18 cellular contexts compared by ENCODE assay signal in the genomic region with DNA sequence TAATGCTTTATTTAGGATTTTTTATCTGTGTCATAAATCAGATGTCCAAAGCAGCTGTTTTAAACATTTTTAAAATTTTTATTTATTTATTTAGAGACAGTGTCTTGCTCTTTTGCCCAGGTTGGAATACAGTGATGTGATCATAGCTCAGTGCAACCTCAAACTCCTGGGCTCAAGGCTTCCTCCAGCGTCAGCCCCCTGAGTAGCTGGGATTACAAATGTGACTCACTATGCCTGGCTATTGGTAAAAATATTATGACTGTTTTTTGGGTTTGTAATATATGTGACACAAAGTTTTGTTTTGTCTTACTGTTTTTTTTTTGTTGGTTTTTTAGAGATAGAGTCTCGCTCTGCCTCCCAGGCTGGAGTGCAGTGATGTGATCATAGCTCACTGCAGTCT. TPM values are rescaled to one million over a fixed set of nuclear protein-coding genes. Genes with fewer than 3 reads are reported as not detected.
A peak's percentile ranks its signal among the peaks of the same experiment; 100 is the strongest.
DNase-seq lines count a peak whose midpoint lies in the region; ATAC-seq and TF ChIP-seq lines count a peak whose summit lies in the region.
"Had no signal": no experiment of that assay in that cellular context is flagged by ENCODE, and none has a peak within 500 bp of the region (broad histone marks: within the 10 kb centered on the region; RNA-seq: fewer than 3 reads in every experiment).

No MANE protein-coding gene starts in this region.

- H3K27ac Mint-ChIP-seq in endothelial cell (ENCODE audit: unreplicated experiment) = no peak overlapping the region
- H3K27ac Mint-ChIP-seq: activated naive CD8-positive, alpha-beta T cell treated with anti-CD3 and anti-CD28 coated beads, Interleukin-2, amount 10 ng/mL, durations not matched to agents 7 days and 5 days; GM23338 had no signal

- H3K36me3 ChIP-seq in BJ (ENCODE audit: control insufficient read depth, insufficient read depth, low read length) (peaks cover 1% of the 10 kb centered on the region), Loucy (ENCODE audit: insufficient read depth, low read length) (peaks cover 21% of the 10 kb centered on the region; the same call in 1 of the 2 replicates)

- no peak overlapping the region for H3K9ac ChIP-seq in Loucy (ENCODE audit: low read depth, low read length, poor library complexity, severe bottlenecking)

- no peak for ATAC-seq in GM19455 (IDR thresholded peaks at IDR 0.05; ENCODE audit: unreplicated experiment)
- ATAC-seq: gastrocnemius medialis, GM23338 had no signal

- DNase-seq in BJ (ENCODE audit: low read depth) = peak; percentile 51
- peak; percentile 71 for DNase-seq in choroid plexus epithelial cell (ENCODE audit: low read depth)
- DNase-seq in non-pigmented ciliary epithelial cell (ENCODE audit: low read depth) = peak; percentile 64
- DNase-seq in retina = no peak
- DNase-seq in T-helper 2 cell = no peak
- DNase-seq in endothelial cell (ENCODE audit: low spot score) = no peak
- DNase-seq: activated CD8-positive, alpha-beta memory T cell treated with anti-CD3 and anti-CD28 coated beads, Interleukin-2, amount 50 U/mL, for 4 hours; activated naive CD8-positive, alpha-beta T cell treated with anti-CD3 and anti-CD28 coated beads, Interleukin-2, amount 10 ng/mL, durations not matched to agents 7 days and 5 days; dorsolateral prefrontal cortex; gastrocnemius medialis; immature natural killer cell; mesendoderm; NCI-H187; NCI-H526 treated with DMSO at 0.1 percent for 48 hours; occipital lobe had no signal

- H4K20me1 ChIP-seq in Loucy (ENCODE audit: insufficient read depth, low read length, poor library complexity, severe bottlenecking) = peaks cover 66% of the 10 kb centered on the region

- H3K4me2 ChIP-seq in Loucy (ENCODE audit: low read depth, low read length, poor library complexity, severe bottlenecking) = peak overlapping the region; percentile 24
- H3K4me2 ChIP-seq: GM23338 had no signal

- POLR2A ChIA-PET in BJ (lab: Charles Lee) = interaction anchor here (0.5 to 1.1 kb wide), 5 partner anchors 8 to 251 kb away, joined by 3 to 8 read pairs (median 6); no protein-coding TSS in a partner anchor

- peaks cover 6% of the 10 kb centered on the region for H3K4me1 ChIP-seq in Loucy (ENCODE audit: insufficient read depth, low read length, poor library complexity, severe bottlenecking)

- H3K36me3 Mint-ChIP-seq in endothelial cell (ENCODE audit: low read depth, unreplicated experiment) = peaks cover 7% of the 10 kb centered on the region

- H3K27me3 Mint-ChIP-seq in endothelial cell (ENCODE audit: unreplicated experiment) = no peaks in the 10 kb centered on the region
- H3K27me3 Mint-ChIP-seq: activated naive CD8-positive, alpha-beta T cell treated with anti-CD3 and anti-CD28 coated beads, Interleukin-2, amount 10 ng/mL, durations not matched to agents 7 days and 5 days had no signal

- H3K9me3 Mint-ChIP-seq in endothelial cell (ENCODE audit: unreplicated experiment) = no peaks in the 10 kb centered on the region
- H3K9me3 Mint-ChIP-seq: activated naive CD8-positive, alpha-beta T cell treated with anti-CD3 and anti-CD28 coated beads, Interleukin-2, amount 10 ng/mL, durations not matched to agents 7 days and 5 days; GM23338; immature natural killer cell had no signal

- H3K27me3 ChIP-seq in BJ (ENCODE audit: control insufficient read depth, insufficient read depth, low read length) (no peaks in the 10 kb centered on the region), Loucy (ENCODE audit: insufficient read depth, low read length, poor library complexity, severe bottlenecking) (no peaks in the 10 kb centered on the region)
- H3K27me3 ChIP-seq: dorsolateral prefrontal cortex, gastrocnemius medialis had no signal

- no peak overlapping the region for H3K4me3 ChIP-seq in BJ (ENCODE audit: low read depth, low read length)
- no peak overlapping the region for H3K4me3 ChIP-seq in Loucy (ENCODE audit: low read length, poor library complexity, severe bottlenecking)
- no peak overlapping the region for H3K4me3 ChIP-seq in choroid plexus epithelial cell (ENCODE audit: low read depth, low read length)
- H3K4me3 ChIP-seq: dorsolateral prefrontal cortex, gastrocnemius medialis, GM23338 had no signal

- no peak overlapping the region for H2AFZ ChIP-seq in Loucy (ENCODE audit: low read length)
- H2AFZ ChIP-seq: GM23338 had no signal

- no peaks in the 10 kb centered on the region for H3K9me3 ChIP-seq in Loucy (ENCODE audit: insufficient read depth, low read depth, low read length)
- H3K9me3 ChIP-seq: gastrocnemius medialis had no signal

- H3F3A ChIP-seq in Loucy (ENCODE audit: low read depth) = no peaks in the 10 kb centered on the region

- no peak overlapping the region for H3K4me3 Mint-ChIP-seq in endothelial cell (ENCODE audit: unreplicated experiment)
- H3K4me3 Mint-ChIP-seq: activated naive CD8-positive, alpha-beta T cell treated with anti-CD3 and anti-CD28 coated beads, Interleukin-2, amount 10 ng/mL, durations not matched to agents 7 days and 5 days; GM23338; immature natural killer cell had no signal

- TF ChIP-seq CTCF in BJ (IDR thresholded peaks at IDR 0.05; ENCODE audit: insufficient read depth, low read depth, low read length) (0 out of 2 replicates have a peak, but pooled peaks have one; percentile 6), Loucy (conservative IDR thresholded peaks at IDR 0.05; ENCODE audit: low read length) (no peak), choroid plexus epithelial cell (conservative IDR thresholded peaks at IDR 0.05; ENCODE audit: low read depth, low read length) (peak; percentile 10), endothelial cell (IDR thresholded peaks at IDR 0.05; ENCODE audit: unreplicated experiment) (no peak)

- CTCF ChIA-PET in BJ (lab: Yijun Ruan, JAX) = interaction anchor here (0.6 kb wide), 1 partner anchor 237 kb away, joined by 5 read pairs; no protein-coding TSS in a partner anchor

- H3K4me1 Mint-ChIP-seq in endothelial cell (ENCODE audit: unreplicated experiment) = no peaks in the 10 kb centered on the region
- H3K4me1 Mint-ChIP-seq: GM23338 had no signal

- H3K9me2 ChIP-seq in Loucy (replicated peaks; ENCODE audit: low read depth, low read length) = no peaks in the 10 kb centered on the region

- H3K79me2 ChIP-seq in Loucy (ENCODE audit: insufficient read depth, low read length) = peaks cover 89% of the 10 kb centered on the region

RNA-seq across cellular contexts. Expression of a gene that starts 11.8 kb away (rescaled TPM):
- polyA plus RNA-seq in BJ (2011; rRNA removed) = 12.6 and 23.3 TPM in 2 replicates
- polyA minus RNA-seq in BJ (2011; rRNA and poly(A)+ RNA removed) = 26.9 and 29.4 TPM in 2 replicates
- 30.3 TPM for total RNA-seq in endothelial cell (ENCODE audit: unreplicated experiment)

RNA-seq across cellular contexts. Expression of a gene that starts 11.8 kb away (rescaled TPM):
- polyA plus RNA-seq in BJ (2011; rRNA removed) = 55.2 and 76.3 TPM in 2 replicates
- 36.7 and 64.9 TPM in 2 replicates for polyA minus RNA-seq in BJ (2011; rRNA and poly(A)+ RNA removed)
- 85.9 TPM for total RNA-seq in endothelial cell (ENCODE audit: unreplicated experiment)

RNA-seq across cellular contexts. Expression of a gene that starts 42.2 kb away (rescaled TPM):
- 0.02 TPM in 1 of 2 replicates, not detected in the other for polyA plus RNA-seq in BJ (2011; rRNA removed)
- polyA minus RNA-seq in BJ (2011; rRNA and poly(A)+ RNA removed) = not detected in 2 replicates
- not detected for total RNA-seq in endothelial cell (ENCODE audit: unreplicated experiment)
- total RNA-seq: GM23338, occipital lobe had no signal
- polyA plus RNA-seq: GM23338 had no signal

RNA-seq across cellular contexts. Expression of a gene that starts 54.2 kb away (rescaled TPM):
- 128 and 147 TPM in 2 replicates for polyA plus RNA-seq in BJ (2011; rRNA removed)
- 10.2 and 12.8 TPM in 2 replicates for polyA minus RNA-seq in BJ (2011; rRNA and poly(A)+ RNA removed)
- 138 TPM for total RNA-seq in endothelial cell (ENCODE audit: unreplicated experiment)

Comparison
In these comparisons a context has a peak if more than half of its experiments do, and no peak if none do; other contexts are left out.
1. DNase-seq: peak in BJ (single experiment), choroid plexus epithelial cell (single experiment) and non-pigmented ciliary epithelial cell (single experiment); none in retina (single experiment), T-helper 2 cell (0 of 5) and endothelial cell (single experiment).
2. CTCF ChIP-seq: peak in BJ (single experiment) and choroid plexus epithelial cell (single experiment); none in Loucy (single experiment) and endothelial cell (single experiment).